ENCODE assay signal across 35 cellular contexts in genomic region chr9:121066850-121067249, GRCh38. TPM values are rescaled to one million over a fixed set of nuclear protein-coding genes. Genes with fewer than 3 reads are reported as not detected.
DNase-seq lines count a peak whose midpoint lies in the region; ATAC-seq, FAIRE-seq and TF ChIP-seq lines count a peak whose summit lies in the region.
"Had no signal": no experiment of that assay in that cellular context is flagged by ENCODE, and none has a peak within 500 bp of the region (broad histone marks: within the 10 kb centered on the region; RNA-seq: fewer than 3 reads in every experiment).

No MANE protein-coding gene starts in this region.

- DNase-seq in HepG2 (ENCODE audit: low spot score) (no peak), right lobe of liver (no peak), WTC11 (ENCODE audit: low spot score) (no peak), K562 (ENCODE audit: extremely low read depth in 1 of 4, low spot score in 3 of 4) (no peak), MM.1S (no peak), AG08396 (ENCODE audit: low spot score) (no peak)
- DNase-seq: 8988T; ACHN; AML-193; BE2C; C1 segment of cervical spinal cord; Caco-2; Calu3; CD4-positive, alpha-beta memory T cell; CD4-positive, alpha-beta T cell; CD4-positive, CD25-positive, alpha-beta regulatory T cell; CD8-positive, alpha-beta memory T cell; CD8-positive, alpha-beta T cell; COR-L47; DMS 273 treated with DMSO at 0.1 percent for 48 hours; DMS153; DMS53; DMS79; DMS79 treated with DMSO at 0.1 percent for 48 hours; DND-41; EL had no signal

- peaks cover 9% of the 10 kb centered on the region for H3F3A ChIP-seq in MM.1S (ENCODE audit: insufficient read depth, low read length)

- H3K4me1 Mint-ChIP-seq in WTC11, result peaks cover 3% of the 10 kb centered on the region; the same call in 1 of the 2 replicates

- BruUV-seq in HepG2 (replicated peaks; lab: Mats Ljungman, UMichigan) (no TSS peak), K562 (replicated peaks; lab: Mats Ljungman, UMichigan) (no TSS peak)

- H3K27ac Mint-ChIP-seq in WTC11, result no peak overlapping the region
- H3K27ac Mint-ChIP-seq: B cell; CD4-positive, alpha-beta memory T cell; CD4-positive, alpha-beta T cell; CD4-positive, CD25-positive, alpha-beta regulatory T cell; CD8-positive, alpha-beta T cell had no signal

- ATAC-seq in HepG2, result no peak
- no peak for ATAC-seq in right lobe of liver
- ATAC-seq in WTC11, result no peak
- ATAC-seq in K562, result no peak
- ATAC-seq: A549; CD8-positive, alpha-beta T cell had no signal

- peaks cover 50% of the 10 kb centered on the region for H3K27me3 Mint-ChIP-seq in WTC11 (ENCODE audit: low read depth)
- H3K27me3 Mint-ChIP-seq: B cell; CD4-positive, alpha-beta memory T cell; CD4-positive, alpha-beta T cell; CD4-positive, CD25-positive, alpha-beta regulatory T cell; CD8-positive, alpha-beta memory T cell had no signal

- POLR2A ChIA-PET in HepG2 (lab: Yijun Ruan, JAX) (no interaction called here), WTC11 (lab: Charles Lee) (no interaction called here), K562 (lab: Yijun Ruan, JAX) (no interaction called here)

- H3K4me2 ChIP-seq in HepG2 (ENCODE audit: low read depth, low read length) (no peak overlapping the region), K562 (ENCODE audit: insufficient read depth, low read length) (no peak overlapping the region), MM.1S (ENCODE audit: low read depth, low read length) (no peak overlapping the region)
- H3K4me2 ChIP-seq: A549; BLaER1; BLaER1 treated with 17β-estradiol and CSF1 and Interleukin-3, amounts not matched to agents 10 nM and 100 nM had no signal

- H3K9ac ChIP-seq in HepG2 (ENCODE audit: insufficient read depth, low read depth, low read length) (no peak overlapping the region), K562 (ENCODE audit: insufficient read depth in 1 of 2, low read depth in 2 of 2, low read length in 2 of 2) (no peak overlapping the region), MM.1S (ENCODE audit: low read length) (no peak overlapping the region)
- H3K9ac ChIP-seq: BLaER1; BLaER1 treated with 17β-estradiol and CSF1 and Interleukin-3, amounts not matched to agents 10 nM and 100 nM had no signal

- no peaks in the 10 kb centered on the region for H3K9me2 ChIP-seq in MM.1S (replicated peaks; ENCODE audit: insufficient read depth, low read length)

- TF ChIP-seq CTCF in HepG2 (CRISPR knock-in tag; IDR thresholded peaks at IDR 0.05), result no peak
- TF ChIP-seq CTCF in right lobe of liver (IDR thresholded peaks at IDR 0.05), result no peak
- TF ChIP-seq CTCF in WTC11 (IDR thresholded peaks at IDR 0.05), result no peak
- no peak for TF ChIP-seq CTCF in K562 (IDR thresholded peaks at IDR 0.05 in 2 of 3, conservative IDR thresholded peaks at IDR 0.05 in 1 of 3; ENCODE audit: insufficient read depth in 2 of 3, low read depth in 1 of 3, low read length in 3 of 3)
- TF ChIP-seq CTCF in MM.1S (IDR thresholded peaks at IDR 0.05; ENCODE audit: low read length), result no peak

- no peak overlapping the region for H2AFZ ChIP-seq in HepG2 (ENCODE audit: low read length)
- no peak overlapping the region for H2AFZ ChIP-seq in K562 (ENCODE audit: low read depth, low read length)
- H2AFZ ChIP-seq in MM.1S (ENCODE audit: low read length), result no peak overlapping the region

- H4K20me1 ChIP-seq in HepG2 (ENCODE audit: insufficient read depth, low read length) (no peaks in the 10 kb centered on the region), K562 (replicated peaks; ENCODE audit: control insufficient read depth, insufficient read depth, low read length) (no peaks in the 10 kb centered on the region), MM.1S (ENCODE audit: insufficient read depth, low read length) (no peaks in the 10 kb centered on the region)
- H4K20me1 ChIP-seq: BLaER1; BLaER1 treated with 17β-estradiol and CSF1 and Interleukin-3, amounts not matched to agents 10 nM and 100 nM had no signal

- TF ChIP-seq RAD21 in HepG2 (CRISPR knock-in tag; IDR thresholded peaks at IDR 0.05) (no peak), K562 (CRISPR knock-in tag; conservative IDR thresholded peaks at IDR 0.05 in 1 of 2, IDR thresholded peaks at IDR 0.05 in 1 of 2) (no peak)

- in situ Hi-C loops in HepG2 (cut with HindIII; ENCODE audit: extremely low pct_ligation_motif_present, low pct_unique_long_range_greater_than_20kb) (no loop called here), K562 (cut with MboI) (loop anchor here (10.0 kb wide), 1 partner anchor 322 kb away; no protein-coding TSS in a partner anchor)

- no peaks in the 10 kb centered on the region for H3K36me3 Mint-ChIP-seq in WTC11
- H3K36me3 Mint-ChIP-seq: CD4-positive, CD25-positive, alpha-beta regulatory T cell; CD8-positive, alpha-beta T cell had no signal

- no peak overlapping the region for H3K27ac ChIP-seq in HepG2 (ENCODE audit: extremely low read length, insufficient read depth, low read length)
- no peak overlapping the region for H3K27ac ChIP-seq in right lobe of liver
- no peak overlapping the region for H3K27ac ChIP-seq in K562 (ENCODE audit: extremely low read depth, low read depth, low read length)
- no peak overlapping the region for H3K27ac ChIP-seq in MM.1S (ENCODE audit: low read length)
- H3K27ac ChIP-seq: 22Rv1; A549; BLaER1; BLaER1 treated with 17β-estradiol and CSF1 and Interleukin-3, amounts not matched to agents 10 nM and 100 nM; C4-2B had no signal

- FAIRE-seq in HepG2 (lab: Jason Lieb, UNC) (no peak), K562 (lab: Jason Lieb, UNC) (no peak)
- FAIRE-seq: A204.1, A549, D721Med had no signal

- H3K9me1 ChIP-seq in K562 (ENCODE audit: control insufficient read depth, insufficient read depth, low read length), result no peaks in the 10 kb centered on the region

- H3K9me3 Mint-ChIP-seq in WTC11, result peaks cover 10% of the 10 kb centered on the region

- H3K4me3 Mint-ChIP-seq in WTC11, result no peak overlapping the region
- H3K4me3 Mint-ChIP-seq: B cell; CD14-positive monocyte; CD4-positive, alpha-beta memory T cell; CD4-positive, alpha-beta T cell; CD4-positive, CD25-positive, alpha-beta regulatory T cell; CD8-positive, alpha-beta T cell had no signal

- H3K9me3 ChIP-seq in HepG2 (ENCODE audit: low read length) (peaks cover 12% of the 10 kb centered on the region; the same call in 1 of the 2 replicates), right lobe of liver (peaks cover 0 to 6% (median 3%) of the 10 kb centered on the region in 4 donors), K562 (replicated peaks; ENCODE audit: control insufficient read depth, insufficient read depth, low read depth, low read length) (no peaks in the 10 kb centered on the region), MM.1S (replicated peaks; ENCODE audit: insufficient read depth, low read length) (no peaks in the 10 kb centered on the region)
- H3K9me3 ChIP-seq: BE2C, Caco-2 had no signal

- TF ChIP-seq POLR2A in HepG2 (IDR thresholded peaks at IDR 0.05; ENCODE audit: insufficient read depth in 1 of 2, low read depth in 2 of 2, low read length in 2 of 2), result no peak
- TF ChIP-seq POLR2A in right lobe of liver (IDR thresholded peaks at IDR 0.05), result no peak
- TF ChIP-seq POLR2A in K562 (conservative IDR thresholded peaks at IDR 0.05), result no peak

- TF ChIP-seq EP300 in HepG2 (IDR thresholded peaks at IDR 0.05; ENCODE audit: low read depth in 2 of 2, low read length in 2 of 2) (no peak), HepG2 (CRISPR knock-in tag; IDR thresholded peaks at IDR 0.05; ENCODE audit: borderline replicate concordance) (no peak), K562 (IDR thresholded peaks at IDR 0.05; ENCODE audit: low read length) (no peak)

- H3K27me3 ChIP-seq in HepG2 (ENCODE audit: control insufficient read depth in 1 of 2, insufficient read depth in 2 of 2, low read length in 2 of 2), result no peaks in the 10 kb centered on the region
- H3K27me3 ChIP-seq in right lobe of liver, result no peaks in the 10 kb centered on the region
- no peaks in the 10 kb centered on the region for H3K27me3 ChIP-seq in K562 (ENCODE audit: control insufficient read depth in 2 of 2, insufficient read depth in 2 of 2, low read length in 2 of 2)
- no peaks in the 10 kb centered on the region for H3K27me3 ChIP-seq in MM.1S (replicated peaks; ENCODE audit: insufficient read depth, low read length)
- H3K27me3 ChIP-seq: BE2C; BLaER1; BLaER1 treated with 17β-estradiol and CSF1 and Interleukin-3, amounts not matched to agents 10 nM and 100 nM had no signal

- H3K4me3 ChIP-seq in HepG2 (replicated peaks in 1 of 3; ENCODE audit: insufficient read depth in 1 of 3, low read depth in 2 of 3, low read length in 3 of 3), result no peak overlapping the region
- H3K4me3 ChIP-seq in right lobe of liver, result no peak overlapping the region
- H3K4me3 ChIP-seq in K562, result no peak overlapping the region
- no peak overlapping the region for H3K4me3 ChIP-seq in MM.1S (ENCODE audit: low read length)
- H3K4me3 ChIP-seq: A549; BLaER1; BLaER1 treated with 17β-estradiol and CSF1 and Interleukin-3, amounts not matched to agents 10 nM and 100 nM had no signal

- intact Hi-C loops in HepG2 (cut with micrococcal nuclease; ENCODE audit: unreplicated experiment), result loop anchor here (10.0 kb wide), 1 partner anchor 312 kb away; no protein-coding TSS in a partner anchor
- intact Hi-C loops in right lobe of liver (cut with DNase I), result no loop called here
- intact Hi-C loops in K562 (cut with micrococcal nuclease), result no loop called here

- H3K79me2 ChIP-seq in HepG2 (ENCODE audit: insufficient read depth, low read length) (no peaks in the 10 kb centered on the region), K562 (ENCODE audit: control insufficient read depth, insufficient read depth, low read length) (no peaks in the 10 kb centered on the region), MM.1S (ENCODE audit: low read length) (no peaks in the 10 kb centered on the region)

- CTCF ChIA-PET in HepG2 (lab: Yijun Ruan, JAX; ENCODE audit: low intra/inter-chr PET ratio, low total read pairs), result no interaction called here
- CTCF ChIA-PET in WTC11 (lab: Charles Lee), result interaction anchor here (1.2 kb wide), 1 partner anchor 11 kb away, joined by 6 read pairs; no protein-coding TSS in a partner anchor
- CTCF ChIA-PET in K562 (lab: Yijun Ruan, JAX; ENCODE audit: low intra/inter-chr PET ratio), result no interaction called here

- 100% methylated on average over 1 of the region's 1 CpG for WGBS in HepG2 (ENCODE audit: low lambda C conversion rate)
- WGBS in right lobe of liver (ENCODE audit: insufficient coverage, low coverage, low lambda C conversion rate, missing lambda C conversion rate), result no CpG with 5 or more reads among the region's 1 CpG
- WGBS in K562 (ENCODE audit: insufficient coverage, low coverage, missing lambda C conversion rate), result 62% methylated on average over 1 of the region's 1 CpG

- H3K36me3 ChIP-seq in HepG2 (replicated peaks in 1 of 2; ENCODE audit: control insufficient read depth in 1 of 2, insufficient read depth in 2 of 2, low read length in 2 of 2) (no peaks in the 10 kb centered on the region), right lobe of liver (no peaks in the 10 kb centered on the region), K562 (ENCODE audit: control insufficient read depth, insufficient read depth, low read length) (no peaks in the 10 kb centered on the region), MM.1S (replicated peaks; ENCODE audit: insufficient read depth, low read length) (no peaks in the 10 kb centered on the region)
- H3K36me3 ChIP-seq: BE2C had no signal

- H3K4me1 ChIP-seq in HepG2 (ENCODE audit: insufficient read depth, low read length) (no peaks in the 10 kb centered on the region), right lobe of liver (no peaks in the 10 kb centered on the region), K562 (replicated peaks in 1 of 2; ENCODE audit: control insufficient read depth in 2 of 2, insufficient read depth in 2 of 2, low read length in 2 of 2) (no peaks in the 10 kb centered on the region), MM.1S (ENCODE audit: low read length) (peaks cover 4% of the 10 kb centered on the region; the same call in 1 of the 2 replicates)
- H3K4me1 ChIP-seq: BE2C had no signal

RNA-seq across cellular contexts. Expression of gene CNTRL, which starts 7.9 kb away (rescaled TPM):
- total RNA-seq in HepG2 (2016; rRNA removed; fragmentation: Illumina TruSeq; extraction: Trizol) (11.8 and 14.4 TPM in 2 replicates), right lobe of liver (1 to 10 TPM; 2.8 to 5.6 (median 4.2) TPM), WTC11 (2021) (13.2 to 14.2 TPM (median 13.3 TPM) in 3 replicates), K562 (2014; rRNA removed) (16.9 and 18.3 TPM in 2 replicates), K562 (2014; rRNA removed; fragmentation: Illumina TruSeq; extraction: Trizol) (28.9 and 34.2 TPM in 2 replicates), K562 (2015; rRNA removed; fragmentation: Illumina TruSeq; extraction: Trizol) (25.8 and 27.3 TPM in 2 replicates), K562 (2021) (19.0 and 20.5 TPM in 2 replicates)
- 4.7 and 4.8 TPM in 2 replicates for total RNA-seq in HepG2 (2016; cell fraction: cytosol; rRNA removed; fragmentation: Illumina TruSeq; extraction: Trizol; ENCODE audit: low read depth)
- 10.7 and 14.1 TPM in 2 replicates for total RNA-seq in HepG2 (2016; cell fraction: insoluble cytoplasmic fraction; rRNA removed; fragmentation: Illumina TruSeq; extraction: Trizol)
- 4.7 and 5.0 TPM in 2 replicates for total RNA-seq in HepG2 (2016; cell fraction: membrane; rRNA removed; fragmentation: Illumina TruSeq; extraction: Trizol)
- total RNA-seq in HepG2 (2016; cell fraction: nucleus; rRNA removed; fragmentation: Illumina TruSeq; extraction: Trizol), result 12.3 and 17.2 TPM in 2 replicates
- polyA plus RNA-seq in HepG2 (2011; rRNA removed) (6.1 and 7.5 TPM in 2 replicates), K562 (2011; rRNA removed) (25.4 and 28.0 TPM in 2 replicates), K562 (2014; fragmentation: Illumina TruSeq; extraction: Trizol) (22.2 and 24.0 TPM in 2 replicates), K562 (2014; fragmentation: Nextera tagmentation; extraction: Ambion mirVana) (10 to 100 TPM in 1 of 2 experiments, 1 to 10 TPM in 1; 9.2 to 10.5 TPM), K562 (2014; rRNA removed) (16.1 and 19.1 TPM in 2 replicates)
- 4.1 and 4.2 TPM in 2 replicates for polyA plus RNA-seq in HepG2 (2011; cell fraction: cytosol; rRNA removed)
- 9.1 and 9.5 TPM in 2 replicates for polyA plus RNA-seq in HepG2 (2011; cell fraction: nucleus; rRNA removed)
- 6.3 and 8.4 TPM in 2 replicates for polyA plus RNA-seq in HepG2 (2012)
- 0.28 and 0.37 TPM in 2 replicates for polyA plus RNA-seq in HepG2 (2016; cell fraction: cytosol; fragmentation: Illumina TruSeq; extraction: Trizol; ENCODE audit: low read depth)
- 10.8 and 10.9 TPM in 2 replicates for polyA plus RNA-seq in HepG2 (2016; cell fraction: insoluble cytoplasmic fraction; fragmentation: Illumina TruSeq; extraction: Trizol; ENCODE audit: low read depth)
- 1.1 and 1.5 TPM in 2 replicates for polyA plus RNA-seq in HepG2 (2016; cell fraction: membrane; fragmentation: Illumina TruSeq; extraction: Trizol; ENCODE audit: low read depth)
- 15.8 and 17.4 TPM in 2 replicates for polyA plus RNA-seq in HepG2 (2016; cell fraction: nucleus; fragmentation: Illumina TruSeq; extraction: Trizol; ENCODE audit: insufficient read depth, low read depth)
- polyA minus RNA-seq in HepG2 (2011; rRNA and poly(A)+ RNA removed; ENCODE audit: low replicate concordance), result 7.3 and 10.6 TPM in 2 replicates
- 6.8 TPM in 2 replicates for polyA minus RNA-seq in HepG2 (2011; cell fraction: cytosol; rRNA and poly(A)+ RNA removed)
- 22.9 and 30.5 TPM in 2 replicates for polyA minus RNA-seq in HepG2 (2011; cell fraction: nucleus; rRNA and poly(A)+ RNA removed)
- 21.2 and 121 TPM in 2 replicates for total RNA-seq in K562 (2011; cell fraction: chromatin; rRNA removed; ENCODE audit: low replicate concordance)
- total RNA-seq in K562 (2011; cell fraction: nucleolus; rRNA removed), result 6.3 and 12.8 TPM in 2 replicates
- total RNA-seq in K562 (2011; cell fraction: nucleoplasm; rRNA removed), result 24.6 and 27.5 TPM in 2 replicates
- 9.7 and 12.7 TPM in 2 replicates for polyA plus RNA-seq in K562 (2011; cell fraction: cytosol; rRNA removed)
- polyA plus RNA-seq in K562 (2011; cell fraction: nucleus; rRNA removed), result 28.5 and 31.2 TPM in 2 replicates
- 15.4 and 26.7 TPM in 2 replicates for polyA plus RNA-seq in K562 (2012)
- 39.5 and 47.9 TPM in 2 replicates for polyA minus RNA-seq in K562 (2011; rRNA and poly(A)+ RNA removed)
- polyA minus RNA-seq in K562 (2011; cell fraction: cytosol; rRNA and poly(A)+ RNA removed), result 15.1 and 15.9 TPM in 2 replicates
- polyA minus RNA-seq in K562 (2011; cell fraction: nucleus; rRNA and poly(A)+ RNA removed), result 24.4 and 48.9 TPM in 2 replicates

RNA-seq across cellular contexts. Expression of gene C5, which starts 16.8 kb away (rescaled TPM):
- 29.8 and 57.6 TPM in 2 replicates for total RNA-seq in HepG2 (2016; rRNA removed; fragmentation: Illumina TruSeq; extraction: Trizol)
- 5.8 and 7.1 TPM in 2 replicates for total RNA-seq in HepG2 (2016; cell fraction: cytosol; rRNA removed; fragmentation: Illumina TruSeq; extraction: Trizol; ENCODE audit: low read depth)
- 28.2 and 56.6 TPM in 2 replicates for total RNA-seq in HepG2 (2016; cell fraction: insoluble cytoplasmic fraction; rRNA removed; fragmentation: Illumina TruSeq; extraction: Trizol)
- 5.7 and 8.3 TPM in 2 replicates for total RNA-seq in HepG2 (2016; cell fraction: membrane; rRNA removed; fragmentation: Illumina TruSeq; extraction: Trizol)
- 61.5 and 74.8 TPM in 2 replicates for total RNA-seq in HepG2 (2016; cell fraction: nucleus; rRNA removed; fragmentation: Illumina TruSeq; extraction: Trizol)
- polyA plus RNA-seq in HepG2 (2011; rRNA removed), result 192 and 242 TPM in 2 replicates
- polyA plus RNA-seq in HepG2 (2011; cell fraction: cytosol; rRNA removed), result 79.8 and 172 TPM in 2 replicates
- 116 and 151 TPM in 2 replicates for polyA plus RNA-seq in HepG2 (2011; cell fraction: nucleus; rRNA removed)
- 82.5 and 211 TPM in 2 replicates for polyA plus RNA-seq in HepG2 (2012)
- polyA plus RNA-seq in HepG2 (2016; cell fraction: cytosol; fragmentation: Illumina TruSeq; extraction: Trizol; ENCODE audit: low read depth), result 1.4 and 1.8 TPM in 2 replicates
- 14.3 and 16.7 TPM in 2 replicates for polyA plus RNA-seq in HepG2 (2016; cell fraction: insoluble cytoplasmic fraction; fragmentation: Illumina TruSeq; extraction: Trizol; ENCODE audit: low read depth)
- polyA plus RNA-seq in HepG2 (2016; cell fraction: membrane; fragmentation: Illumina TruSeq; extraction: Trizol; ENCODE audit: low read depth), result 2.3 and 2.7 TPM in 2 replicates
- polyA plus RNA-seq in HepG2 (2016; cell fraction: nucleus; fragmentation: Illumina TruSeq; extraction: Trizol; ENCODE audit: insufficient read depth, low read depth), result 55.2 and 57.5 TPM in 2 replicates
- polyA minus RNA-seq in HepG2 (2011; rRNA and poly(A)+ RNA removed; ENCODE audit: low replicate concordance), result 1.5 and 59.8 TPM in 2 replicates
- 115 and 233 TPM in 2 replicates for polyA minus RNA-seq in HepG2 (2011; cell fraction: cytosol; rRNA and poly(A)+ RNA removed)
- polyA minus RNA-seq in HepG2 (2011; cell fraction: nucleus; rRNA and poly(A)+ RNA removed), result 307 and 447 TPM in 2 replicates
- total RNA-seq in right lobe of liver, result 100 to 1,000 TPM; 251 to 616 (median 411) TPM
- total RNA-seq in WTC11 (2021), result 0.57 to 0.71 TPM (median 0.62 TPM) in 3 replicates
- 0.19 and 0.65 TPM in 2 replicates for total RNA-seq in K562 (2011; cell fraction: chromatin; rRNA removed; ENCODE audit: low replicate concordance)
- 0.13 TPM in 1 of 2 replicates, not detected in the other for total RNA-seq in K562 (2011; cell fraction: nucleolus; rRNA removed)
- total RNA-seq in K562 (2011; cell fraction: nucleoplasm; rRNA removed), result 0.08 and 0.22 TPM in 2 replicates
- total RNA-seq in K562 (2014; rRNA removed), result 0.41 and 0.86 TPM in 2 replicates
- 0.51 and 0.65 TPM in 2 replicates for total RNA-seq in K562 (2014; rRNA removed; fragmentation: Illumina TruSeq; extraction: Trizol)
- total RNA-seq in K562 (2015; rRNA removed; fragmentation: Illumina TruSeq; extraction: Trizol), result 0.79 and 0.91 TPM in 2 replicates
- 0.42 and 0.56 TPM in 2 replicates for total RNA-seq in K562 (2021)
- 0.50 and 0.62 TPM in 2 replicates for polyA plus RNA-seq in K562 (2011; rRNA removed)
- 0.06 and 0.16 TPM in 2 replicates for polyA plus RNA-seq in K562 (2011; cell fraction: cytosol; rRNA removed)
- polyA plus RNA-seq in K562 (2011; cell fraction: nucleus; rRNA removed), result 0.27 and 0.31 TPM in 2 replicates
- 0.39 and 1.6 TPM in 2 replicates for polyA plus RNA-seq in K562 (2012)
- 0.32 and 0.34 TPM in 2 replicates for polyA plus RNA-seq in K562 (2014; fragmentation: Illumina TruSeq; extraction: Trizol)
- polyA plus RNA-seq in K562 (2014; fragmentation: Nextera tagmentation; extraction: Ambion mirVana), result under 1 TPM; 0.08 to 0.15 TPM
- 0.27 and 0.81 TPM in 2 replicates for polyA plus RNA-seq in K562 (2014; rRNA removed)
- 0.56 and 1.4 TPM in 2 replicates for polyA minus RNA-seq in K562 (2011; rRNA and poly(A)+ RNA removed)
- polyA minus RNA-seq in K562 (2011; cell fraction: cytosol; rRNA and poly(A)+ RNA removed), result 2.5 TPM in 1 of 2 replicates, not detected in the other
- polyA minus RNA-seq in K562 (2011; cell fraction: nucleus; rRNA and poly(A)+ RNA removed), result 0.40 and 1.1 TPM in 2 replicates
- polyA plus RNA-seq: CD8-positive, alpha-beta memory T cell had no signal

Comparison
In these comparisons a context has a peak if more than half of its experiments do, and no peak if none do; other contexts are left out.
1. Of the 241 proteins assayed by ChIP-seq in both HepG2 and K562: peak only in HepG2: none; only in K562: ZNF121; in both: none; in neither: 240.